8 cellular contexts compared by ENCODE assay signal in the genomic region with DNA sequence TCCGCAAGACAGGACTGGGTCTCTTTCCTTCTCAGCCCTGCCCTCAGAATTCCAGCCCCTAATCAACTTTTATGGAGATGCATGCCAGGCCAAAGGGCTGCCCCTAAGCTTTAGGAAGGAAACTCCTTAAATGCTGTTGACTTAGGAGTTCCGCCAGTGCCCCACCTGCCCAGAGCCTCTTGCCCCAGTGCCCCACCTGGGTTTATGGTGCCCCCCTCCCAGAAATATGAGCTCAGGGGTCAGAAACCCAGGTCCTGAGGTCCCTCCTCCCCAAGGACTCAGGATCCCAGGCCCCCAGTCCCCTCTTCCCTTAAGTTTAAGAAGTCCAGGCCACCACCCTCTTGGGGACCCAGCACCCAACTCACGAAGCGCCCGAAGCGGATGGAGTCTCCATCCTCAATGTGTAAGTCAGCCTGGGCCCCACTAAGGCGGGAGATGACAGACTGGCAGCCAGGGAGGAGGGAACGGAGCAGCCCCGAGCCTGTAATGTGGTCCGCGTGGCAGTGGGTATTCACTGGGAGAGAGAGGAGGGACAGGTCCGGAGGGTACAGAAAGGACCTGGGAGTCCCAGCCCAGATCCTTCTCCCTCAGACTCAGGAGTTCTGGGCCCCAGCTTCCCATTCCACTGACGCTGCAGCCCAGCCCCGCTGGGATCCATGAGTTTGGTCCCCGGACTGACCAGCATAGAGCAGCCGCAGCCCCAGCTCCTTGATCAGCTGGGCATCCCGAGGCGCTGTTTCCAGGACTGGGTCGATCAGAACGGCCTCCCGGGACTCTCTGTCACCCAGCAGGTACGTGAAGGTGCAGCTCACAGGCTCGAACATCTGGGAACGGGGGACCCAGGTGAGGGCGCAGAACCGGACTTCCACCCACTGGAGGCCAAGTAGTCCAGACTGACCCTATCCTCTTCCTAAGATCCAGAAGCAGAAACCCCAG. TPM values are rescaled to one million over a fixed set of nuclear protein-coding genes. Genes with fewer than 3 reads are reported as not detected.
DNase-seq lines count a peak whose midpoint lies in the region; ATAC-seq and TF ChIP-seq lines count a peak whose summit lies in the region.

No MANE protein-coding gene starts in this region.

- H3K4me1 ChIP-seq in BLaER1, result peaks cover 35% of the 10 kb centered on the region
- H3K4me1 ChIP-seq in adrenal gland (replicated peaks in 1 of 2), result peaks cover 12 to 34% of the 10 kb centered on the region in 2 donors
- H3K4me1 ChIP-seq in iPS-20b (ENCODE audit: insufficient read depth, low read length), result peaks cover 2% of the 10 kb centered on the region; the same call in 1 of the 2 replicates
- H3K4me1 ChIP-seq in spleen, result peaks cover 21 to 77% (median 40%) of the 10 kb centered on the region in 6 donors

- WGBS in adrenal gland, 4 donors, result 14 to 28% (median 19%) methylated on average over 8 to 26 of the region's 26 CpGs
- WGBS in spleen, 5 donors, result 1 to 4% (median 2%) methylated on average over 15 to 26 of the region's 26 CpGs

- H3K27me3 ChIP-seq in BLaER1 (no peaks in the 10 kb centered on the region), adrenal gland (no peaks in the 10 kb centered on the region), iPS-20b (ENCODE audit: insufficient read depth, low read length) (peaks cover 38% of the 10 kb centered on the region), spleen (replicated peaks in 1 of 7) (no peaks in the 10 kb centered on the region)

- H3K9ac ChIP-seq in BLaER1 (peak overlapping the region; percentile 88), iPS-20b (ENCODE audit: low read depth, low read length) (peak overlapping the region; percentile 69)

- TF ChIP-seq POLR2A in adrenal gland (IDR thresholded peaks at IDR 0.05), result no peak
- no peak for TF ChIP-seq POLR2A in spleen (IDR thresholded peaks at IDR 0.05)

- intact Hi-C loops in adrenal gland (cut with DNase I), result no loop called here
- intact Hi-C loops in spleen (cut with DNase I; ENCODE audit: low total_unique reads), result no loop called here

- H4K20me1 ChIP-seq in BLaER1, result peaks cover 15% of the 10 kb centered on the region

- no peak for ATAC-seq in GM21529 (IDR thresholded peaks at IDR 0.05; ENCODE audit: unreplicated experiment)

- no peaks in the 10 kb centered on the region for H3K9me3 ChIP-seq in BLaER1
- no peaks in the 10 kb centered on the region for H3K9me3 ChIP-seq in adrenal gland (replicated peaks in 1 of 3)
- H3K9me3 ChIP-seq in iPS-20b (ENCODE audit: insufficient read depth, low read depth, low read length), result no peaks in the 10 kb centered on the region
- no peaks in the 10 kb centered on the region for H3K9me3 ChIP-seq in spleen

- peaks cover 19% of the 10 kb centered on the region; the same call in 1 of the 2 replicates for H3K36me3 ChIP-seq in BLaER1
- H3K36me3 ChIP-seq in adrenal gland (replicated peaks in 1 of 2), result no peaks in the 10 kb centered on the region
- H3K36me3 ChIP-seq in iPS-20b (ENCODE audit: insufficient read depth, low read depth, low read length), result no peaks in the 10 kb centered on the region
- H3K36me3 ChIP-seq in spleen, result peaks cover 0 to 18% (median 0%) of the 10 kb centered on the region in 6 donors

- no peak for TF ChIP-seq CTCF in adrenal gland (IDR thresholded peaks at IDR 0.05)
- TF ChIP-seq CTCF in spleen (IDR thresholded peaks at IDR 0.05 in 8 of 11, conservative IDR thresholded peaks at IDR 0.05 in 3 of 11), result no peak

- DNase-seq in Jurkat, Clone E6-1 (ENCODE audit: low read depth, low spot score), result no peak
- DNase-seq in adrenal gland, result peak; percentile 30 to 70 (median 43)
- peak; percentile 80 for DNase-seq in spleen
- no peak for DNase-seq in COLO668 (lab: John Stamatoyannopoulos, UW; ENCODE audit: unreplicated experiment)
- no peak for DNase-seq in NCI-H2081 treated with DMSO at 0.1 percent for 48 hours (lab: John Stamatoyannopoulos, UW)

- H3K4me3 ChIP-seq in BLaER1 (peak overlapping the region; percentile 87), adrenal gland (peak overlapping the region; percentile 58 to 78 (median 70)), iPS-20b (ENCODE audit: low read length) (peak overlapping the region; percentile 91), spleen (peak overlapping the region; percentile 72 to 91 (median 84))
- H3K4me3 ChIP-seq in Jurkat, Clone E6-1 (ENCODE audit: low read length), result peak overlapping the region; percentile 81

- peak overlapping the region; percentile 91 for H3K4me2 ChIP-seq in BLaER1

- peak overlapping the region; percentile 78 for H3K27ac ChIP-seq in BLaER1
- peak overlapping the region in 4 of 5 donors; percentile 84 to 94 (median 88) for H3K27ac ChIP-seq in adrenal gland
- no peak overlapping the region for H3K27ac ChIP-seq in iPS-20b (ENCODE audit: low read length)
- H3K27ac ChIP-seq in spleen, result peak overlapping the region; percentile 49 to 90 (median 85)

RNA-seq across cellular contexts. Expression of a gene that starts 0.9 kb away (rescaled TPM):
- 64.1 TPM for polyA plus RNA-seq in Jurkat, Clone E6-1 (2012; ENCODE audit: insufficient read depth, insufficient read length)
- total RNA-seq in adrenal gland (10 to 100 TPM; 22.7 to 78.7 (median 39.4) TPM), spleen (10 to 100 TPM; 25.3 to 53.4 (median 34.6) TPM)
- polyA plus RNA-seq in adrenal gland (10 to 100 TPM; 18.2 to 20.0 (median 18.4) TPM), spleen (10 to 100 TPM; 20.2 to 42.8 (median 35.3) TPM)

RNA-seq across cellular contexts. Expression of a gene that starts 6.9 kb away (rescaled TPM):
- polyA plus RNA-seq in Jurkat, Clone E6-1 (2012; ENCODE audit: insufficient read depth, insufficient read length), result 8.7 TPM
- total RNA-seq in adrenal gland (1 to 10 TPM in 3 of 8 donors, under 1 TPM in 3, not detected in 2; 0.27 to 2.9 (median 1.4) TPM), spleen (1 to 10 TPM in 5 of 7 donors, not detected in 2; 1.0 to 4.3 (median 2.4) TPM)
- polyA plus RNA-seq in adrenal gland (1 to 10 TPM in 2 of 3 donors, under 1 TPM in 1; 0.53 to 2.2 (median 1.2) TPM), spleen (1 to 10 TPM in 1 of 3 donors, under 1 TPM in 2; 0.82 to 1.9 (median 0.87) TPM)

RNA-seq across cellular contexts. Expression of a gene that starts 21.6 kb away (rescaled TPM):
- 15.7 TPM for polyA plus RNA-seq in Jurkat, Clone E6-1 (2012; ENCODE audit: insufficient read depth, insufficient read length)
- total RNA-seq in adrenal gland (10 to 100 TPM in 7 of 8 donors, 1 to 10 TPM in 1; 3.5 to 30.7 (median 19.5) TPM), spleen (10 to 100 TPM in 5 of 7 donors, 1 to 10 TPM in 2; 8.0 to 23.0 (median 14.8) TPM)
- polyA plus RNA-seq in adrenal gland (10 to 100 TPM in 2 of 3 donors, 1 to 10 TPM in 1; 1.7 to 54.5 (median 33.7) TPM), spleen (10 to 100 TPM; 10.4 to 22.8 (median 17.4) TPM)

RNA-seq across cellular contexts. Expression of a gene that starts 49.2 kb away (rescaled TPM):
- 89.6 TPM for polyA plus RNA-seq in Jurkat, Clone E6-1 (2012; ENCODE audit: insufficient read depth, insufficient read length)
- 10 to 100 TPM; 16.6 to 32.2 (median 26.6) TPM for total RNA-seq in adrenal gland
- 10 to 100 TPM; 15.7 to 37.2 (median 31.1) TPM for polyA plus RNA-seq in adrenal gland
- total RNA-seq in spleen, result 10 to 100 TPM; 23.6 to 32.0 (median 26.0) TPM
- 10 to 100 TPM; 16.0 to 19.0 (median 16.4) TPM for polyA plus RNA-seq in spleen

RNA-seq across cellular contexts. Expression of a gene that starts 49.5 kb away (rescaled TPM):
- not detected for polyA plus RNA-seq in Jurkat, Clone E6-1 (2012; ENCODE audit: insufficient read depth, insufficient read length)
- 1 to 10 TPM in 6 of 8 donors, under 1 TPM in 1, not detected in 1; 0.61 to 5.1 (median 2.8) TPM for total RNA-seq in adrenal gland
- polyA plus RNA-seq in adrenal gland, result 10 to 100 TPM in 2 of 3 donors, 1 to 10 TPM in 1; 4.3 to 16.0 (median 12.4) TPM
- 1 to 10 TPM; 2.0 to 8.7 (median 4.3) TPM for total RNA-seq in spleen
- 10 to 100 TPM in 1 of 3 donors, 1 to 10 TPM in 2; 6.9 to 10.5 (median 9.6) TPM for polyA plus RNA-seq in spleen

Comparison
In these comparisons a context has a peak if more than half of its experiments do, and no peak if none do; other contexts are left out.
1. DNase-seq: peak in adrenal gland (7 of 7) and spleen (single experiment); none in Jurkat, Clone E6-1 (single experiment), COLO668 (single experiment) and NCI-H2081 treated with DMSO at 0.1 percent for 48 hours (single experiment).
2. Peak in every context shown above with its lines, with median percentiles within 50 percentile points of each other: H3K4me3 ChIP-seq.